ENCODE assay signal across 1 cellular context in the genomic region with DNA sequence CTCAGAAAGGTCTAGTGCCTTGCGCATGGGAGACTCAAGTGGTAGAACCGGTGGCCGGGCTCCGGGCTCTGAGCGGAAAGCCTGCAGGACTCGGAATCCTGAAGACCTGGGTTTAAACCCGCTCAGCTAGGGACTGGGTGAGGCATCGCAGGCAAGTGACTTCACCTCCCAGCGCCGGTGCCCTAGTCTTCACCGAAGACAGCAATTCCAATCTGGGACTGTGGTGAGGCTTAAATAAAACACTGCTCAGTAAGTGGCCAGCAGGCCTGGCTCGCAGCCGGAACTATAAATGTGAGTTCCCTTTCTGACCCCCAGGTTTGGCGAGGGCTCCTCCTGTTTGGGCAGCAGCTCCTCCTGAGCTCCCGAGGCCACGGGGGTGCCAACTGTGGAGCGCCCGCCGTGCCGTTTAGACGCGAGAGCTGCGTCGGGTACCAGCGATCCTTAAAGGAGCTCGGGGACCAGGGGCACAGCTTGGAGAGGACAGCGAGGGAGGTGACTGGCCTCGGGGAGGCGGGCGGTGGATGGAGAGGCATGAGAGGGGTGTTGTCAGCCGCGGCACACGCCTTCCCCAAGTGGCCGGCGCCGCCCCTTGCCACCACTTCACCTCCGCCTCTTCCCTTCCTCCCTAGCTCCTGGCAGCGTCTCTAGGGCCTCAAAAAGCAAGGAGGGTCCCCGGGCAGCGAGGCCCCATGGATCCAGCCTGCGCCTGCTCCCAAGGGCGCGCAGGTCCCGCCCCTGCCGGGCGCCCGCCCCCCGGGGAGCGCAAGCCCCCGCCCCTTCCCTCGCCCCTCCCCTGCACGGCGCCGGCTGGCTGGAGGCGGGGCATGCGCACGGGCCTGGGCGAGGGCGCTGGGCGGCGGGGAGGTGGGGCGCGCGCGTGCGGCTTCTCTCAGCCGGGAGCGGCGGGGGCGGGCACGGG.
TF ChIP-seq lines count a peak whose summit lies in the region.

No MANE protein-coding gene starts in this region.

TF ChIP-seq in HEK293, 187 proteins besides CTCF, POLR2A, EP300 and RAD21 (continued from another document and continues in another):
- TF ChIP-seq, protein P1, sequence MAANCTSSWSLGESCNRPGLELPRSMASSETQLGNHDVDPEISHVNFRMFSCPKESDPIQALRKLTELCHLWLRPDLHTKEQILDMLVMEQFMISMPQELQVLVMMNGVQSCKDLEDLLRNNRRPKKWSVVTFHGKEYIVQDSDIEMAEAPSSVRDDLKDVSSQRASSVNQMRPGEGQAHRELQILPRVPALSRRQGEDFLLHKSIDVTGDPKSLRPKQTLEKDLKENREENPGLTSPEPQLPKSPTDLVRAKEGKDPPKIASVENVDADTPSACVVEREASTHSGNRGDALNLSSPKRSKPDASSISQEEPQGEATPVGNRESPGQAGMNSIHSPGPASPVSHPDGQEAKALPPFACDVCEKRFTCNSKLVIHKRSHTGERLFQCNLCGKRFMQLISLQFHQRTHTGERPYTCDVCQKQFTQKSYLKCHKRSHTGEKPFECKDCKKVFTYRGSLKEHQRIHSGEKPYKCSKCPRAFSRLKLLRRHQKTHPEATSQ (tag by site-specific recombination; IDR thresholded peaks at IDR 0.05), result no peak
- no peak for TF ChIP-seq ZNF19 (tag by site-specific recombination; IDR thresholded peaks at IDR 0.05; ENCODE audit: low read depth)
- TF ChIP-seq ZNF138 (tag by site-specific recombination; IDR thresholded peaks at IDR 0.05; ENCODE audit: borderline replicate concordance), result no peak
- TF ChIP-seq, protein P2, sequence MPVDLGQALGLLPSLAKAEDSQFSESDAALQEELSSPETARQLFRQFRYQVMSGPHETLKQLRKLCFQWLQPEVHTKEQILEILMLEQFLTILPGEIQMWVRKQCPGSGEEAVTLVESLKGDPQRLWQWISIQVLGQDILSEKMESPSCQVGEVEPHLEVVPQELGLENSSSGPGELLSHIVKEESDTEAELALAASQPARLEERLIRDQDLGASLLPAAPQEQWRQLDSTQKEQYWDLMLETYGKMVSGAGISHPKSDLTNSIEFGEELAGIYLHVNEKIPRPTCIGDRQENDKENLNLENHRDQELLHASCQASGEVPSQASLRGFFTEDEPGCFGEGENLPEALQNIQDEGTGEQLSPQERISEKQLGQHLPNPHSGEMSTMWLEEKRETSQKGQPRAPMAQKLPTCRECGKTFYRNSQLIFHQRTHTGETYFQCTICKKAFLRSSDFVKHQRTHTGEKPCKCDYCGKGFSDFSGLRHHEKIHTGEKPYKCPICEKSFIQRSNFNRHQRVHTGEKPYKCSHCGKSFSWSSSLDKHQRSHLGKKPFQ (tag by site-specific recombination; IDR thresholded peaks at IDR 0.05), result no peak
- TF ChIP-seq, protein P3, sequence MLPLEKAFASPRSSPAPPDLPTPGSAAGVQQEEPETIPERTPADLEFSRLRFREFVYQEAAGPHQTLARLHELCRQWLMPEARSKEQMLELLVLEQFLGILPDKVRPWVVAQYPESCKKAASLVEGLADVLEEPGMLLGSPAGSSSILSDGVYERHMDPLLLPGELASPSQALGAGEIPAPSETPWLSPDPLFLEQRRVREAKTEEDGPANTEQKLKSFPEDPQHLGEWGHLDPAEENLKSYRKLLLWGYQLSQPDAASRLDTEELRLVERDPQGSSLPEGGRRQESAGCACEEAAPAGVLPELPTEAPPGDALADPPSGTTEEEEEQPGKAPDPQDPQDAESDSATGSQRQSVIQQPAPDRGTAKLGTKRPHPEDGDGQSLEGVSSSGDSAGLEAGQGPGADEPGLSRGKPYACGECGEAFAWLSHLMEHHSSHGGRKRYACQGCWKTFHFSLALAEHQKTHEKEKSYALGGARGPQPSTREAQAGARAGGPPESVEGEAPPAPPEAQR (tag by site-specific recombination; IDR thresholded peaks at IDR 0.05), result no peak
- TF ChIP-seq, protein P4, sequence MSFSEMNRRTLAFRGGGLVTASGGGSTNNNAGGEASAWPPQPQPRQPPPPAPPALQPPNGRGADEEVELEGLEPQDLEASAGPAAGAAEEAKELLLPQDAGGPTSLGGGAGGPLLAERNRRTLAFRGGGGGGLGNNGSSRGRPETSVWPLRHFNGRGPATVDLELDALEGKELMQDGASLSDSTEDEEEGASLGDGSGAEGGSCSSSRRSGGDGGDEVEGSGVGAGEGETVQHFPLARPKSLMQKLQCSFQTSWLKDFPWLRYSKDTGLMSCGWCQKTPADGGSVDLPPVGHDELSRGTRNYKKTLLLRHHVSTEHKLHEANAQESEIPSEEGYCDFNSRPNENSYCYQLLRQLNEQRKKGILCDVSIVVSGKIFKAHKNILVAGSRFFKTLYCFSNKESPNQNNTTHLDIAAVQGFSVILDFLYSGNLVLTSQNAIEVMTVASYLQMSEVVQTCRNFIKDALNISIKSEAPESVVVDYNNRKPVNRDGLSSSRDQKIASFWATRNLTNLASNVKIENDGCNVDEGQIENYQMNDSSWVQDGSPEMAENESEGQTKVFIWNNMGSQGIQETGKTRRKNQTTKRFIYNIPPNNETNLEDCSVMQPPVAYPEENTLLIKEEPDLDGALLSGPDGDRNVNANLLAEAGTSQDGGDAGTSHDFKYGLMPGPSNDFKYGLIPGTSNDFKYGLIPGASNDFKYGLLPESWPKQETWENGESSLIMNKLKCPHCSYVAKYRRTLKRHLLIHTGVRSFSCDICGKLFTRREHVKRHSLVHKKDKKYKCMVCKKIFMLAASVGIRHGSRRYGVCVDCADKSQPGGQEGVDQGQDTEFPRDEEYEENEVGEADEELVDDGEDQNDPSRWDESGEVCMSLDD (tag by site-specific recombination; IDR thresholded peaks at IDR 0.05), result peak; percentile 43; the same call in 1 of the 2 replicates
- no peak for TF ChIP-seq GLI2 (tag by site-specific recombination; IDR thresholded peaks at IDR 0.05; ENCODE audit: borderline replicate concordance, low read depth)
- no peak for TF ChIP-seq ZNF133 (tag by site-specific recombination; IDR thresholded peaks at IDR 0.05)
- TF ChIP-seq, protein P5, sequence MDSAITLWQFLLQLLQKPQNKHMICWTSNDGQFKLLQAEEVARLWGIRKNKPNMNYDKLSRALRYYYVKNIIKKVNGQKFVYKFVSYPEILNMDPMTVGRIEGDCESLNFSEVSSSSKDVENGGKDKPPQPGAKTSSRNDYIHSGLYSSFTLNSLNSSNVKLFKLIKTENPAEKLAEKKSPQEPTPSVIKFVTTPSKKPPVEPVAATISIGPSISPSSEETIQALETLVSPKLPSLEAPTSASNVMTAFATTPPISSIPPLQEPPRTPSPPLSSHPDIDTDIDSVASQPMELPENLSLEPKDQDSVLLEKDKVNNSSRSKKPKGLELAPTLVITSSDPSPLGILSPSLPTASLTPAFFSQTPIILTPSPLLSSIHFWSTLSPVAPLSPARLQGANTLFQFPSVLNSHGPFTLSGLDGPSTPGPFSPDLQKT (IDR thresholded peaks at IDR 0.05; ENCODE audit: borderline replicate concordance, low read depth, low read length), result no peak
- TF ChIP-seq, protein P6, sequence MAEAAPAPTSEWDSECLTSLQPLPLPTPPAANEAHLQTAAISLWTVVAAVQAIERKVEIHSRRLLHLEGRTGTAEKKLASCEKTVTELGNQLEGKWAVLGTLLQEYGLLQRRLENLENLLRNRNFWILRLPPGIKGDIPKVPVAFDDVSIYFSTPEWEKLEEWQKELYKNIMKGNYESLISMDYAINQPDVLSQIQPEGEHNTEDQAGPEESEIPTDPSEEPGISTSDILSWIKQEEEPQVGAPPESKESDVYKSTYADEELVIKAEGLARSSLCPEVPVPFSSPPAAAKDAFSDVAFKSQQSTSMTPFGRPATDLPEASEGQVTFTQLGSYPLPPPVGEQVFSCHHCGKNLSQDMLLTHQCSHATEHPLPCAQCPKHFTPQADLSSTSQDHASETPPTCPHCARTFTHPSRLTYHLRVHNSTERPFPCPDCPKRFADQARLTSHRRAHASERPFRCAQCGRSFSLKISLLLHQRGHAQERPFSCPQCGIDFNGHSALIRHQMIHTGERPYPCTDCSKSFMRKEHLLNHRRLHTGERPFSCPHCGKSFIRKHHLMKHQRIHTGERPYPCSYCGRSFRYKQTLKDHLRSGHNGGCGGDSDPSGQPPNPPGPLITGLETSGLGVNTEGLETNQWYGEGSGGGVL (tag by site-specific recombination; IDR thresholded peaks at IDR 0.05), result peak; percentile 76
- TF ChIP-seq ZNF23 (tag by site-specific recombination; IDR thresholded peaks at IDR 0.05; ENCODE audit: borderline replicate concordance), result no peak
- no peak for TF ChIP-seq ZNF114 (tag by site-specific recombination; IDR thresholded peaks at IDR 0.05)
- TF ChIP-seq HOXA7 (CRISPR knock-in tag; IDR thresholded peaks at IDR 0.05; ENCODE audit: borderline replicate concordance), result no peak
- no peak for TF ChIP-seq ZNF549 (tag by site-specific recombination; IDR thresholded peaks at IDR 0.05)
- TF ChIP-seq FEZF1 (tag by site-specific recombination; IDR thresholded peaks at IDR 0.05), result peak; percentile 74
- TF ChIP-seq ZNF677 (tag by site-specific recombination; IDR thresholded peaks at IDR 0.05), result no peak
- no peak for TF ChIP-seq ZNF664 (tag by site-specific recombination; IDR thresholded peaks at IDR 0.05)
- TF ChIP-seq, protein P7, sequence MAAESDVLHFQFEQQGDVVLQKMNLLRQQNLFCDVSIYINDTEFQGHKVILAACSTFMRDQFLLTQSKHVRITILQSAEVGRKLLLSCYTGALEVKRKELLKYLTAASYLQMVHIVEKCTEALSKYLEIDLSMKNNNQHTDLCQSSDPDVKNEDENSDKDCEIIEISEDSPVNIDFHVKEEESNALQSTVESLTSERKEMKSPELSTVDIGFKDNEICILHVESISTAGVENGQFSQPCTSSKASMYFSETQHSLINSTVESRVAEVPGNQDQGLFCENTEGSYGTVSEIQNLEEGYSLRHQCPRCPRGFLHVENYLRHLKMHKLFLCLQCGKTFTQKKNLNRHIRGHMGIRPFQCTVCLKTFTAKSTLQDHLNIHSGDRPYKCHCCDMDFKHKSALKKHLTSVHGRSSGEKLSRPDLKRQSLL (tag by site-specific recombination; IDR thresholded peaks at IDR 0.05), result no peak
- no peak for TF ChIP-seq ZBTB17 (tag by site-specific recombination; IDR thresholded peaks at IDR 0.05)
- TF ChIP-seq, protein P8, sequence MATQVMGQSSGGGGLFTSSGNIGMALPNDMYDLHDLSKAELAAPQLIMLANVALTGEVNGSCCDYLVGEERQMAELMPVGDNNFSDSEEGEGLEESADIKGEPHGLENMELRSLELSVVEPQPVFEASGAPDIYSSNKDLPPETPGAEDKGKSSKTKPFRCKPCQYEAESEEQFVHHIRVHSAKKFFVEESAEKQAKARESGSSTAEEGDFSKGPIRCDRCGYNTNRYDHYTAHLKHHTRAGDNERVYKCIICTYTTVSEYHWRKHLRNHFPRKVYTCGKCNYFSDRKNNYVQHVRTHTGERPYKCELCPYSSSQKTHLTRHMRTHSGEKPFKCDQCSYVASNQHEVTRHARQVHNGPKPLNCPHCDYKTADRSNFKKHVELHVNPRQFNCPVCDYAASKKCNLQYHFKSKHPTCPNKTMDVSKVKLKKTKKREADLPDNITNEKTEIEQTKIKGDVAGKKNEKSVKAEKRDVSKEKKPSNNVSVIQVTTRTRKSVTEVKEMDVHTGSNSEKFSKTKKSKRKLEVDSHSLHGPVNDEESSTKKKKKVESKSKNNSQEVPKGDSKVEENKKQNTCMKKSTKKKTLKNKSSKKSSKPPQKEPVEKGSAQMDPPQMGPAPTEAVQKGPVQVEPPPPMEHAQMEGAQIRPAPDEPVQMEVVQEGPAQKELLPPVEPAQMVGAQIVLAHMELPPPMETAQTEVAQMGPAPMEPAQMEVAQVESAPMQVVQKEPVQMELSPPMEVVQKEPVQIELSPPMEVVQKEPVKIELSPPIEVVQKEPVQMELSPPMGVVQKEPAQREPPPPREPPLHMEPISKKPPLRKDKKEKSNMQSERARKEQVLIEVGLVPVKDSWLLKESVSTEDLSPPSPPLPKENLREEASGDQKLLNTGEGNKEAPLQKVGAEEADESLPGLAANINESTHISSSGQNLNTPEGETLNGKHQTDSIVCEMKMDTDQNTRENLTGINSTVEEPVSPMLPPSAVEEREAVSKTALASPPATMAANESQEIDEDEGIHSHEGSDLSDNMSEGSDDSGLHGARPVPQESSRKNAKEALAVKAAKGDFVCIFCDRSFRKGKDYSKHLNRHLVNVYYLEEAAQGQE (tag by site-specific recombination; IDR thresholded peaks at IDR 0.05), result no peak
- TF ChIP-seq ZNF837 (tag by site-specific recombination; IDR thresholded peaks at IDR 0.05), result no peak
- TF ChIP-seq ZXDB (tag by site-specific recombination; IDR thresholded peaks at IDR 0.05), result peak; percentile 86
- 0 out of 2 replicates have a peak, but pooled peaks have one; percentile 13 for TF ChIP-seq ZNF629 (tag by site-specific recombination; IDR thresholded peaks at IDR 0.05)
- TF ChIP-seq, protein P9, sequence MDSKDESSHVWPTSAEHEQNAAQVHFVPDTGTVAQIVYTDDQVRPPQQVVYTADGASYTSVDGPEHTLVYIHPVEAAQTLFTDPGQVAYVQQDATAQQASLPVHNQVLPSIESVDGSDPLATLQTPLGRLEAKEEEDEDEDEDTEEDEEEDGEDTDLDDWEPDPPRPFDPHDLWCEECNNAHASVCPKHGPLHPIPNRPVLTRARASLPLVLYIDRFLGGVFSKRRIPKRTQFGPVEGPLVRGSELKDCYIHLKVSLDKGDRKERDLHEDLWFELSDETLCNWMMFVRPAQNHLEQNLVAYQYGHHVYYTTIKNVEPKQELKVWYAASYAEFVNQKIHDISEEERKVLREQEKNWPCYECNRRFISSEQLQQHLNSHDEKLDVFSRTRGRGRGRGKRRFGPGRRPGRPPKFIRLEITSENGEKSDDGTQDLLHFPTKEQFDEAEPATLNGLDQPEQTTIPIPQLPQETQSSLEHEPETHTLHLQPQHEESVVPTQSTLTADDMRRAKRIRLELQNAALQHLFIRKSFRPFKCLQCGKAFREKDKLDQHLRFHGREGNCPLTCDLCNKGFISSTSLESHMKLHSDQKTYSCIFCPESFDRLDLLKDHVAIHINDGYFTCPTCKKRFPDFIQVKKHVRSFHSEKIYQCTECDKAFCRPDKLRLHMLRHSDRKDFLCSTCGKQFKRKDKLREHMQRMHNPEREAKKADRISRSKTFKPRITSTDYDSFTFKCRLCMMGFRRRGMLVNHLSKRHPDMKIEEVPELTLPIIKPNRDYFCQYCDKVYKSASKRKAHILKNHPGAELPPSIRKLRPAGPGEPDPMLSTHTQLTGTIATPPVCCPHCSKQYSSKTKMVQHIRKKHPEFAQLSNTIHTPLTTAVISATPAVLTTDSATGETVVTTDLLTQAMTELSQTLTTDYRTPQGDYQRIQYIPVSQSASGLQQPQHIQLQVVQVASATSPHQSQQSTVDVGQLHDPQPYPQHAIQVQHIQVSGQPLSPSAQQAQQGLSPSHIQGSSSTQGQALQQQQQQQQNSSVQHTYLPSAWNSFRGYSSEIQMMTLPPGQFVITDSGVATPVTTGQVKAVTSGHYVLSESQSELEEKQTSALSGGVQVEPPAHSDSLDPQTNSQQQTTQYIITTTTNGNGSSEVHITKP (tag by site-specific recombination; IDR thresholded peaks at IDR 0.05), result peak; percentile 87
- no peak for TF ChIP-seq ZNF146 (tag by site-specific recombination; IDR thresholded peaks at IDR 0.05)
- TF ChIP-seq ZNF658 (tag by site-specific recombination; IDR thresholded peaks at IDR 0.05), result no peak
- TF ChIP-seq GLIS2 (tag by site-specific recombination; IDR thresholded peaks at IDR 0.05), result peak; percentile 99
- TF ChIP-seq ZNF174 (tag by site-specific recombination; IDR thresholded peaks at IDR 0.05), result no peak
- TF ChIP-seq WT1 (tag by site-specific recombination; IDR thresholded peaks at IDR 0.05), result 0 out of 2 replicates have a peak, but pooled peaks have one; percentile 38
- no peak for TF ChIP-seq ZNF394 (tag by site-specific recombination; IDR thresholded peaks at IDR 0.05; ENCODE audit: borderline replicate concordance)
- TF ChIP-seq ZFP3 (tag by site-specific recombination; IDR thresholded peaks at IDR 0.05; ENCODE audit: low read depth), result no peak
- 0 out of 2 replicates have a peak, but pooled peaks have one; percentile 23 for TF ChIP-seq ZSCAN30 (tag by site-specific recombination; IDR thresholded peaks at IDR 0.05)
- TF ChIP-seq ZNF561 (tag by site-specific recombination; IDR thresholded peaks at IDR 0.05; ENCODE audit: borderline replicate concordance), result no peak
- peak; percentile 99 for TF ChIP-seq ZNF423 (tag by site-specific recombination; IDR thresholded peaks at IDR 0.05)
- no peak for TF ChIP-seq ZBTB7A (tag by site-specific recombination; IDR thresholded peaks at IDR 0.05; ENCODE audit: low read depth)
- TF ChIP-seq ZNF112 (tag by site-specific recombination; IDR thresholded peaks at IDR 0.05), result no peak
